ENCODE assay signal across 28 cellular contexts in genomic region chr6:23637296-23637695, GRCh38.
"Had no signal": no experiment of that assay in that cellular context is flagged by ENCODE, and none has a peak within 500 bp of the region (broad histone marks: within the 10 kb centered on the region; RNA-seq: fewer than 3 reads in every experiment).

No MANE protein-coding gene starts in this region.

- H3K4me3 Mint-ChIP-seq: activated CD4-positive, alpha-beta memory T cell treated with anti-CD3 and anti-CD28 coated beads, Interleukin-2, amount 10 ng/mL, durations not matched to agents 7 days and 5 days; activated CD4-positive, alpha-beta T cell treated with anti-CD3 and anti-CD28 coated beads, Interleukin-2, amount 10 ng/mL, durations not matched to agents 24 days and 14 days; activated T-cell treated with anti-CD3 and anti-CD28 coated beads, Interleukin-2, amount 50 U/mL, for 24 hours; activated T-helper 17 cell treated with anti-CD3 and anti-CD28 coated beads, Interleukin-2, amount 50 U/mL, for 72 hours; mesothelial cell of epicardium; naive B cell; nephron progenitor cell; stimulated activated effector memory CD8-positive, alpha-beta T cell treated with anti-CD3 and anti-CD28 coated beads, Interleukin-12 subunit alpha, Interleukin-12 subunit beta, amount 100 ng/mL, for 72 hours; stimulated activated naive CD8-positive, alpha-beta T cell treated with anti-CD3 and anti-CD28 coated beads, Interleukin-15, Interleukin-2, amounts not matched to agents 100 ng/mL and 50 ng/mL, for 24 hours; T-helper 2 cell treated with Interferon-gamma antibody and Interleukin-4, amounts not matched to agents 5 μg/mL and 100 μg/mL, for 36 hours had no signal

- H3K9me3 Mint-ChIP-seq: activated CD4-positive, alpha-beta T cell treated with anti-CD3 and anti-CD28 coated beads, Interleukin-2, amount 10 ng/mL, durations not matched to agents 24 days and 14 days; T-helper 2 cell treated with Interferon-gamma antibody and Interleukin-4, amounts not matched to agents 5 μg/mL and 100 μg/mL, for 36 hours had no signal

- H3K9me3 ChIP-seq: esophagus muscularis mucosa, neutrophil, sigmoid colon, thoracic aorta had no signal

- H3K27me3 ChIP-seq: esophagus muscularis mucosa, neutrophil, sigmoid colon had no signal

- H3K4me1 ChIP-seq: esophagus muscularis mucosa, sigmoid colon had no signal

- H3K4me3 ChIP-seq: esophagus muscularis mucosa, sigmoid colon, thoracic aorta had no signal

- H3K36me3 Mint-ChIP-seq: naive B cell; stimulated activated effector memory CD8-positive, alpha-beta T cell treated with anti-CD3 and anti-CD28 coated beads, Interleukin-12 subunit alpha, Interleukin-12 subunit beta, amount 100 ng/mL, for 72 hours had no signal

- H3K36me3 ChIP-seq: esophagus muscularis mucosa, neutrophil, sigmoid colon, thoracic aorta, WERI-Rb-1 had no signal

- H3K27ac Mint-ChIP-seq: activated CD4-positive, alpha-beta memory T cell treated with anti-CD3 and anti-CD28 coated beads, Interleukin-2, amount 10 ng/mL, durations not matched to agents 7 days and 5 days; activated CD4-positive, alpha-beta T cell treated with anti-CD3 and anti-CD28 coated beads, Interleukin-2, amount 10 ng/mL, durations not matched to agents 24 days and 14 days; activated T-cell treated with anti-CD3 and anti-CD28 coated beads, Interleukin-2, amount 50 U/mL, for 24 hours; activated T-helper 17 cell treated with anti-CD3 and anti-CD28 coated beads, Interleukin-2, amount 50 U/mL, for 72 hours; mesothelial cell of epicardium; naive B cell; nephron progenitor cell; progenitor cell of endocrine pancreas; stimulated activated effector memory CD8-positive, alpha-beta T cell treated with anti-CD3 and anti-CD28 coated beads, Interleukin-12 subunit alpha, Interleukin-12 subunit beta, amount 100 ng/mL, for 72 hours; stimulated activated naive CD8-positive, alpha-beta T cell treated with anti-CD3 and anti-CD28 coated beads, Interleukin-15, Interleukin-2, amounts not matched to agents 100 ng/mL and 50 ng/mL, for 24 hours; T-helper 2 cell treated with Interferon-gamma antibody and Interleukin-4, amounts not matched to agents 5 μg/mL and 100 μg/mL, for 36 hours had no signal

- H3K4me1 Mint-ChIP-seq: activated CD4-positive, alpha-beta memory T cell treated with anti-CD3 and anti-CD28 coated beads, Interleukin-2, amount 10 ng/mL, durations not matched to agents 7 days and 5 days; activated CD4-positive, alpha-beta T cell treated with anti-CD3 and anti-CD28 coated beads, Interleukin-2, amount 10 ng/mL, durations not matched to agents 24 days and 14 days; activated T-helper 17 cell treated with anti-CD3 and anti-CD28 coated beads, Interleukin-2, amount 50 U/mL, for 72 hours; naive B cell; stimulated activated effector memory CD8-positive, alpha-beta T cell treated with anti-CD3 and anti-CD28 coated beads, Interleukin-12 subunit alpha, Interleukin-12 subunit beta, amount 100 ng/mL, for 72 hours had no signal

- DNase-seq: activated CD4-positive, alpha-beta memory T cell treated with anti-CD3 and anti-CD28 coated beads, Interleukin-2, amount 10 ng/mL, durations not matched to agents 7 days and 5 days; activated CD4-positive, alpha-beta T cell treated with anti-CD3 and anti-CD28 coated beads, Interleukin-2, amount 10 ng/mL, durations not matched to agents 24 days and 14 days; activated CD8-positive, alpha-beta memory T cell treated with anti-CD3 and anti-CD28 coated beads, Interleukin-2, amount 50 U/mL, for 48 hours; activated gamma-delta T cell treated with Interleukin-2 at 50 U/mL for 16 hours; activated naive CD4-positive, alpha-beta T cell treated with anti-CD3 and anti-CD28 coated beads, Interleukin-2, amount 50 U/mL, for 16 hours; activated T-cell treated with anti-CD3 and anti-CD28 coated beads, Interleukin-2, amount 50 U/mL, for 24 hours; amniotic stem cell; central memory CD4-positive, alpha-beta T cell; effector memory CD4-positive, alpha-beta T cell; left cardiac atrium; left ventricle myocardium superior; naive B cell; nephron progenitor cell; sigmoid colon; small intestine; stimulated activated CD4-positive, alpha-beta T cell treated with anti-CD3 and anti-CD28 coated beads, Interleukin-4, amount 100 ng/mL, for 24 hours; T-helper 1 cell; trophoblast cell; WERI-Rb-1 had no signal

- H3K27ac ChIP-seq: esophagus muscularis mucosa, neutrophil, sigmoid colon, thoracic aorta, WERI-Rb-1 had no signal

- H3K27me3 Mint-ChIP-seq: activated CD4-positive, alpha-beta memory T cell treated with anti-CD3 and anti-CD28 coated beads, Interleukin-2, amount 10 ng/mL, durations not matched to agents 7 days and 5 days; activated CD4-positive, alpha-beta T cell treated with anti-CD3 and anti-CD28 coated beads, Interleukin-2, amount 10 ng/mL, durations not matched to agents 24 days and 14 days; activated T-cell treated with anti-CD3 and anti-CD28 coated beads, Interleukin-2, amount 50 U/mL, for 24 hours; activated T-helper 17 cell treated with anti-CD3 and anti-CD28 coated beads, Interleukin-2, amount 50 U/mL, for 72 hours; naive B cell; stimulated activated naive CD8-positive, alpha-beta T cell treated with anti-CD3 and anti-CD28 coated beads, Interleukin-15, Interleukin-2, amounts not matched to agents 100 ng/mL and 50 ng/mL, for 24 hours had no signal
